In the genomic region with DNA sequence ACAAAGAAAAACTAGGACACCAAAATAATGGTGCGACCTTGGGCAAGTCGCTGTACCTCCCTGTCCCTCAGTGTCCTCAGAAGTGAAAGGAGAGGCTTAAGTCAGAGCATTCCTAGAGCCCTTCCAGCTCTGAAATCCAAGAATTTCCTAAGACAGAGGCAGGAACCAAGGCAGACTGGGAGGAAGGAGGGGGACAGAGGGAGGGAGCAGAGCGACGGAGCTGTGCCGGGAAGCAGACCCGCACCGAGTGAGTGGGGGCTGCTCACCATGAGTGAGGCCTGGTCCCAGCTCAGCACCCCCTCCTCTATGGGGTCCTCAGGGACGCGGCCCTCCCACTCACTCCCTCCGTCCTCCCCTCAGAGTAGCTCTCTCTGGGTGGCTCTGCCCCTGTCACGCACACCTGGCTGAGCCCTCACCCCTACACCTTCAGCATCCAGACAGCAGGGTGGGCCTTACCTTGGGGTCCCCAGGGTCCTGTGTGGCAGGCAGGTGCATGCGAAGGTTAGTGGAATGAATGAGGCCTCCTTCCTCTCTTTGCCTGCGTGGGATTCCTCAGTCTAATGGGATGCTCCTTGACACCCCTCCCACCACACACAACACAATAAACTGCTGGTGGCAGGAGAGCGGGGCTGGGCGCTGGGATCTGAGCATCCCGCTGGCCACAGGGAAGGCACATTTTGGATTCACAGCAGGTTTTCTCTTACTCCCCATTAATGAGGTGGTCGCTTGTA, we compare ENCODE assay signal across 13 cellular contexts. TPM values are rescaled to one million over a fixed set of nuclear protein-coding genes. Genes with fewer than 3 reads are reported as not detected.
DNase-seq lines count a peak whose midpoint lies in the region; TF ChIP-seq lines count a peak whose summit lies in the region.
"Had no signal": no experiment of that assay in that cellular context is flagged by ENCODE, and none has a peak within 500 bp of the region (broad histone marks: within the 10 kb centered on the region; RNA-seq: fewer than 3 reads in every experiment).

No MANE protein-coding gene starts in this region.

- no peak overlapping the region for H3K23ac ChIP-seq in mesenchymal stem cell (ENCODE audit: low read length in 2 of 2)

- no peak overlapping the region for H2AFZ ChIP-seq in mesenchymal stem cell (ENCODE audit: low read depth, low read length)

- H3K9ac ChIP-seq in HUES48 (ENCODE audit: low read depth, low read length): no peak overlapping the region
- peak overlapping the region; percentile 94 for H3K9ac ChIP-seq in mesenchymal stem cell (ENCODE audit: low read length)

- H3K4me3 ChIP-seq in HUES48 (ENCODE audit: low read depth, low read length): peak overlapping the region; percentile 79
- H3K4me3 ChIP-seq in mesenchymal stem cell (ENCODE audit: insufficient read depth in 1 of 2, low read depth in 1 of 2, low read length in 2 of 2): peak overlapping the region in 1 of 2 experiments; percentile 90
- peak overlapping the region in 2 of 8 donors; percentile 48 to 57 for H3K4me3 ChIP-seq in spleen

- intact Hi-C loops in spleen (cut with DNase I; ENCODE audit: low total_unique reads): no loop called here

- peak overlapping the region; percentile 23 for H2AK5ac ChIP-seq in mesenchymal stem cell (ENCODE audit: low read length, severe bottlenecking)

- H3K4me2 ChIP-seq in mesenchymal stem cell (ENCODE audit: low read length, poor library complexity, severe bottlenecking): peak overlapping the region; percentile 70

- peak overlapping the region; percentile 95 for H3K27ac Mint-ChIP-seq in chondrocyte (ENCODE audit: unreplicated experiment)
- H3K27ac Mint-ChIP-seq: stimulated activated memory B cell treated with anti-CD40 and anti-IgM and Interleukin-4, amounts not matched to agents 10 μg/mL and 1 μg/mL and 100 μg/mL, for 72 hours had no signal

- H4K91ac ChIP-seq in mesenchymal stem cell (ENCODE audit: low read length): peak overlapping the region; percentile 76

- H3K4me3 Mint-ChIP-seq in chondrocyte (ENCODE audit: unreplicated experiment): peak overlapping the region; percentile 81
- H3K4me3 Mint-ChIP-seq: stimulated activated memory B cell treated with anti-CD40 and anti-IgM and Interleukin-4, amounts not matched to agents 10 μg/mL and 1 μg/mL and 100 μg/mL, for 72 hours had no signal

- WGBS in mesenchymal stem cell: 67% methylated on average over 17 of the region's 17 CpGs
- 72 to 84% (median 75%) methylated on average over 14 to 17 of the region's 17 CpGs for WGBS in spleen, 5 donors

- H3K27ac ChIP-seq in HUES48 (ENCODE audit: low read depth, low read length) (no peak overlapping the region), mesenchymal stem cell (ENCODE audit: low read length, poor library complexity, severe bottlenecking) (no peak overlapping the region), spleen (peak overlapping the region in 5 of 8 donors; percentile 30 to 84 (median 73))

- no peaks in the 10 kb centered on the region for H3K9me3 Mint-ChIP-seq in chondrocyte (ENCODE audit: low read depth)
- H3K9me3 Mint-ChIP-seq: stimulated activated memory B cell treated with anti-CD40 and anti-IgM and Interleukin-4, amounts not matched to agents 10 μg/mL and 1 μg/mL and 100 μg/mL, for 72 hours had no signal

- no peaks in the 10 kb centered on the region for H3K27me3 Mint-ChIP-seq in chondrocyte (ENCODE audit: low read depth)

- peak overlapping the region; percentile 33 for H4K8ac ChIP-seq in mesenchymal stem cell (ENCODE audit: low read length)

- TF ChIP-seq POLR2A in spleen (IDR thresholded peaks at IDR 0.05): no peak

- H2BK120ac ChIP-seq in mesenchymal stem cell (ENCODE audit: low read depth, low read length): no peak overlapping the region

- H2BK15ac ChIP-seq in mesenchymal stem cell (ENCODE audit: low read depth, poor library complexity, severe bottlenecking): no peak overlapping the region

- peaks cover 39% of the 10 kb centered on the region for H3K4me1 Mint-ChIP-seq in chondrocyte (ENCODE audit: low read depth)

- peaks cover 26% of the 10 kb centered on the region for H3K4me1 ChIP-seq in HUES48 (ENCODE audit: control insufficient read depth, insufficient read depth, low read length)
- H3K4me1 ChIP-seq in mesenchymal stem cell (ENCODE audit: control insufficient read depth, insufficient read depth, low read depth, low read length): peaks cover 33% of the 10 kb centered on the region
- H3K4me1 ChIP-seq in spleen: peaks cover 6 to 49% (median 40%) of the 10 kb centered on the region in 6 donors

- H3K9me3 ChIP-seq in HUES48 (ENCODE audit: control insufficient read depth, insufficient read depth, low read length): no peaks in the 10 kb centered on the region
- no peaks in the 10 kb centered on the region for H3K9me3 ChIP-seq in mesenchymal stem cell (ENCODE audit: control insufficient read depth, low read length)
- H3K9me3 ChIP-seq in spleen: no peaks in the 10 kb centered on the region

- H3K18ac ChIP-seq in mesenchymal stem cell (ENCODE audit: low read depth in 1 of 2, low read length in 2 of 2): peak overlapping the region; percentile 13 to 94

- DNase-seq in chondrocyte (ENCODE audit: low spot score) (no peak), mesenchymal stem cell (peak; percentile 56), spleen (no peak), GDM1 (lab: John Stamatoyannopoulos, UW) (no peak), foreskin melanocyte (no peak), COLO668 (lab: John Stamatoyannopoulos, UW; ENCODE audit: unreplicated experiment) (no peak), NCI-H2029 treated with DMSO at 0.1 percent for 48 hours (lab: John Stamatoyannopoulos, UW) (no peak)
- DNase-seq: activated CD8-positive, alpha-beta memory T cell treated with anti-CD3 and anti-CD28 coated beads for 24 hours; DND-41; NCI-H2107 had no signal

- H3K4ac ChIP-seq in mesenchymal stem cell (ENCODE audit: low read depth in 1 of 2, low read length in 2 of 2): peak overlapping the region in 1 of 2 experiments; percentile 87

- peaks cover 50% of the 10 kb centered on the region for H3K27me3 ChIP-seq in HUES48 (ENCODE audit: control insufficient read depth, insufficient read depth, low read length)
- peaks cover 37 to 43% of the 10 kb centered on the region in 2 experiments for H3K27me3 ChIP-seq in mesenchymal stem cell (ENCODE audit: control insufficient read depth in 1 of 2, insufficient read depth in 1 of 2, low read length in 2 of 2)
- H3K27me3 ChIP-seq in spleen (replicated peaks in 1 of 7): peaks cover 0 to 86% (median 4%) of the 10 kb centered on the region in 7 donors

- H2BK12ac ChIP-seq in mesenchymal stem cell (ENCODE audit: low read length in 2 of 2): peak overlapping the region in 1 of 2 experiments; percentile 16

- H3K79me1 ChIP-seq in mesenchymal stem cell (replicated peaks; ENCODE audit: low read length, poor library complexity, severe bottlenecking): peaks cover 4% of the 10 kb centered on the region

- H3K36me3 ChIP-seq in HUES48 (ENCODE audit: control insufficient read depth, insufficient read depth, low read length): no peaks in the 10 kb centered on the region
- H3K36me3 ChIP-seq in mesenchymal stem cell (ENCODE audit: control insufficient read depth in 1 of 2, insufficient read depth in 2 of 2, low read depth in 1 of 2, low read length in 2 of 2): no peaks in the 10 kb centered on the region
- H3K36me3 ChIP-seq in spleen: no peaks in the 10 kb centered on the region

- peak overlapping the region in 1 of 2 experiments; percentile 61 for H3K14ac ChIP-seq in mesenchymal stem cell (ENCODE audit: low read length in 2 of 2)

- H3K36me3 Mint-ChIP-seq in chondrocyte (ENCODE audit: low read depth): peaks cover 10% of the 10 kb centered on the region
- H3K36me3 Mint-ChIP-seq: stimulated activated memory B cell treated with anti-CD40 and anti-IgM and Interleukin-4, amounts not matched to agents 10 μg/mL and 1 μg/mL and 100 μg/mL, for 72 hours had no signal

- no peak overlapping the region for H2BK5ac ChIP-seq in mesenchymal stem cell (ENCODE audit: low read depth, low read length, poor library complexity, severe bottlenecking)

- TF ChIP-seq CTCF in chondrocyte (IDR thresholded peaks at IDR 0.05) (no peak), spleen (IDR thresholded peaks at IDR 0.05 in 8 of 11, conservative IDR thresholded peaks at IDR 0.05 in 3 of 11) (no peak)

RNA-seq across cellular contexts. Expression of a gene that starts 4.6 kb away (rescaled TPM):
- total RNA-seq in chondrocyte (105 to 125 TPM (median 120 TPM) in 3 replicates), spleen (10 to 100 TPM; 12.0 to 40.2 (median 18.1) TPM)
- 81.8 TPM for polyA plus RNA-seq in mesenchymal stem cell (2013, experiment 1 of 2)
- polyA plus RNA-seq in mesenchymal stem cell (2013, experiment 2 of 2): 74.6 TPM
- polyA plus RNA-seq in spleen: 10 to 100 TPM in 2 of 3 donors, 1 to 10 TPM in 1; 8.8 to 16.2 (median 15.1) TPM

RNA-seq across cellular contexts. Expression of a gene that starts 20.8 kb away (rescaled TPM):
- total RNA-seq in chondrocyte (98.3 to 135 TPM (median 101 TPM) in 3 replicates), spleen (10 to 100 TPM; 39.9 to 55.4 (median 47.6) TPM)
- polyA plus RNA-seq in mesenchymal stem cell (2013, experiment 1 of 2): 73.1 TPM
- 72.6 TPM for polyA plus RNA-seq in mesenchymal stem cell (2013, experiment 2 of 2)
- 10 to 100 TPM; 16.3 to 30.0 (median 27.8) TPM for polyA plus RNA-seq in spleen

RNA-seq across cellular contexts. Expression of a gene that starts 26.1 kb away (rescaled TPM):
- total RNA-seq in chondrocyte: 35.8 to 42.2 TPM (median 37.7 TPM) in 3 replicates
- polyA plus RNA-seq in mesenchymal stem cell (2013, experiment 1 of 2): 26.1 TPM
- 25.0 TPM for polyA plus RNA-seq in mesenchymal stem cell (2013, experiment 2 of 2)
- total RNA-seq in spleen: 10 to 100 TPM; 22.7 to 30.0 (median 29.8) TPM
- 10 to 100 TPM in 2 of 3 donors, 1 to 10 TPM in 1; 9.2 to 19.3 (median 12.9) TPM for polyA plus RNA-seq in spleen

RNA-seq across cellular contexts. Expression of a gene that starts 42.8 kb away (rescaled TPM):
- not detected in 3 replicates for total RNA-seq in chondrocyte
- not detected for polyA plus RNA-seq in mesenchymal stem cell (2013, experiment 1 of 2)
- not detected for polyA plus RNA-seq in mesenchymal stem cell (2013, experiment 2 of 2)
- total RNA-seq in spleen: not detected
- polyA plus RNA-seq in spleen: under 1 TPM in 1 of 3 donors, not detected in 2; 0.24 TPM
- total RNA-seq: right cardiac atrium had no signal
- polyA plus RNA-seq: right cardiac atrium had no signal

Comparison
In these comparisons a context has a peak if more than half of its experiments do, and no peak if none do; other contexts are left out.
1. H3K27ac ChIP-seq: peak in spleen (5 of 8); none in HUES48 (single experiment) and mesenchymal stem cell (single experiment).